9 cellular contexts compared by ENCODE assay signal in the genomic region with DNA sequence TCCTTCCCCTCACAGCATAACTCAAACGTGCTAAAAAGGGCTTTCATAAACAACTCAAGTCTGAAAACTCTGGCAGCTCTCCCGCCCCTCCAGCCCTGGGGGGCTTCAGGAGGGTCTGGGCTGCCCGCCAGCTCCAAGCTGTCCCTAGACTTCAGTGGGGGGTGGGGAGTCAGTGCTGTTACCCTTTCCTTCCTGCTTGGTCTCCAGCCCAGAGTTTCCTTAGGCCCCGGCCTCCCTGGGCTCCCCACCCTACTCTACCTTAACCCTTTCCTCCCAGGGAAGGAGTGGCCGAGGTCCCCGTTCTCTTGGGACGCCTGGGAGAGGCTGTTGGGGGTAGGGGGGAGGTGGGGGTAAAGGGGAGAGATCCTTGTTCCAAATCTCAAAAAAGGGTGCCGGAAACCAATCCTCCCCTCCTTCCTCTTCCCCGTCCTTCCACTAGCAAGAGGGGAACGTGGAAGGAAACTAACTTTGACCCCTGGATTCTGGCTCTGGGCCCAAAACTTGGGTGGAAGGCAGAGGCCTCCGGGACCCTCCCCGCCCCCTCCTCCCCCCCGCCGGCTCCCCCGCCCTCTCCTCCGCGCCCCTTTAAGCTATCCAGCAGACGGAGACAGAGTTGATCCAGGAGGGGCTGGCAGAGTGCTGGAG. TPM values are rescaled to one million over a fixed set of nuclear protein-coding genes. Genes with fewer than 3 reads are reported as not detected.
DNase-seq lines count a peak whose midpoint lies in the region; ATAC-seq, FAIRE-seq and TF ChIP-seq lines count a peak whose summit lies in the region.
"Had no signal": no experiment of that assay in that cellular context is flagged by ENCODE, and none has a peak within 500 bp of the region (broad histone marks: within the 10 kb centered on the region; RNA-seq: fewer than 3 reads in every experiment).

No MANE protein-coding gene starts in this region.

- H3K4me1 Mint-ChIP-seq in stimulated activated effector memory CD8-positive, alpha-beta T cell treated with anti-CD3 and anti-CD28 coated beads, Interleukin-12 subunit alpha, Interleukin-12 subunit beta, amount 100 ng/mL, for 72 hours: peaks cover 11% of the 10 kb centered on the region

- TF ChIP-seq CTCF in mammary epithelial cell (conservative IDR thresholded peaks at IDR 0.05 in 1 of 2, IDR thresholded peaks at IDR 0.05 in 1 of 2; ENCODE audit: extremely low read depth in 1 of 2, insufficient read depth in 1 of 2, low read depth in 1 of 2, low read length in 2 of 2) (no peak), kidney (IDR thresholded peaks at IDR 0.05; ENCODE audit: borderline replicate concordance, extremely low read depth, insufficient read depth) (no peak)

- in situ Hi-C loops in mammary epithelial cell (cut with MboI; ENCODE audit: low sequenced_read_pairs in 2 of 2): no loop called here

- no peak overlapping the region for H3K27ac ChIP-seq in HUES6 (ENCODE audit: low read depth, low read length)
- H3K27ac ChIP-seq in mammary epithelial cell (ENCODE audit: insufficient read depth, low read depth, low read length): no peak overlapping the region
- peak overlapping the region; percentile 40 to 59 for H3K27ac ChIP-seq in kidney (ENCODE audit: low read depth in 2 of 2, low read length in 2 of 2)

- H4K20me1 ChIP-seq in mammary epithelial cell (ENCODE audit: insufficient read depth, low read length): no peaks in the 10 kb centered on the region

- H3K36me3 ChIP-seq in HUES6 (ENCODE audit: control insufficient read depth, insufficient read depth, low read length): no peaks in the 10 kb centered on the region
- H3K36me3 ChIP-seq in mammary epithelial cell (ENCODE audit: insufficient read depth, low read length): no peaks in the 10 kb centered on the region
- H3K36me3 ChIP-seq in kidney (ENCODE audit: control insufficient read depth in 1 of 2, insufficient read depth in 2 of 2, low read length in 2 of 2): no peaks in the 10 kb centered on the region

- BruUV-seq in mammary epithelial cell (replicated peaks; lab: Mats Ljungman, UMichigan): no TSS peak

- CTCF ChIA-PET in mammary epithelial cell (lab: Charles Lee; ENCODE audit: low non-redundant PET): no interaction called here

- dilution Hi-C loops in mammary epithelial cell (cut with HindIII; ENCODE audit: low sequenced_read_pairs): no loop called here

- no peaks in the 10 kb centered on the region for H3K9me3 Mint-ChIP-seq in stimulated activated effector memory CD8-positive, alpha-beta T cell treated with anti-CD3 and anti-CD28 coated beads, Interleukin-12 subunit alpha, Interleukin-12 subunit beta, amount 100 ng/mL, for 72 hours

- H3K4me3 ChIP-seq in HUES6 (ENCODE audit: low read depth, low read length) (peak overlapping the region; percentile 60), mammary epithelial cell (replicated peaks in 1 of 3; ENCODE audit: insufficient read depth in 1 of 3, low read depth in 2 of 3, low read length in 3 of 3) (peak overlapping the region in 1 of 3 experiments; percentile 44), kidney (ENCODE audit: low read length in 2 of 2) (peak overlapping the region in 1 of 2 donors; percentile 67)

- H2AFZ ChIP-seq in mammary epithelial cell (ENCODE audit: low read depth, low read length): peak overlapping the region; percentile 74

- peak overlapping the region; percentile 68 for H3K4me3 Mint-ChIP-seq in stimulated activated effector memory CD8-positive, alpha-beta T cell treated with anti-CD3 and anti-CD28 coated beads, Interleukin-12 subunit alpha, Interleukin-12 subunit beta, amount 100 ng/mL, for 72 hours

- no peak for FAIRE-seq in kidney (lab: Jason Lieb, UNC)
- FAIRE-seq: islet of Langerhans had no signal

- peak overlapping the region; percentile 70 for H3K4me2 ChIP-seq in mammary epithelial cell (ENCODE audit: insufficient read depth, low read depth, low read length)

- no peak for ATAC-seq in stimulated activated effector memory CD8-positive, alpha-beta T cell treated with anti-CD3 and anti-CD28 coated beads, Interleukin-12 subunit alpha, Interleukin-12 subunit beta, amount 100 ng/mL, for 72 hours
- ATAC-seq in HG02571 (IDR thresholded peaks at IDR 0.05; ENCODE audit: unreplicated experiment): no peak

- intact Hi-C loops in mammary epithelial cell (cut with micrococcal nuclease): no loop called here
- intact Hi-C loops in kidney (cut with DNase I): no loop called here

- H3K27me3 ChIP-seq in HUES6 (ENCODE audit: control insufficient read depth, insufficient read depth, low read length) (peaks cover 10% of the 10 kb centered on the region; the same call in 1 of the 2 replicates), mammary epithelial cell (ENCODE audit: insufficient read depth, low read length) (no peaks in the 10 kb centered on the region)

- no peaks in the 10 kb centered on the region for H3K79me2 ChIP-seq in mammary epithelial cell (ENCODE audit: insufficient read depth, low read length)

- H3K9me3 ChIP-seq in HUES6 (ENCODE audit: control insufficient read depth, insufficient read depth, low read depth, low read length) (no peaks in the 10 kb centered on the region), mammary epithelial cell (replicated peaks; ENCODE audit: insufficient read depth, low read length) (no peaks in the 10 kb centered on the region), kidney (ENCODE audit: control insufficient read depth in 1 of 2, low read length in 2 of 2) (no peaks in the 10 kb centered on the region)

- H3K4me1 ChIP-seq in HUES6 (ENCODE audit: control insufficient read depth, insufficient read depth, low read length): peaks cover 30% of the 10 kb centered on the region
- peaks cover 25% of the 10 kb centered on the region for H3K4me1 ChIP-seq in mammary epithelial cell (ENCODE audit: insufficient read depth, low read length)
- H3K4me1 ChIP-seq in kidney (ENCODE audit: control insufficient read depth in 1 of 2, insufficient read depth in 1 of 2, low read depth in 1 of 2, low read length in 2 of 2): peaks cover 13 to 17% of the 10 kb centered on the region in 2 donors

- H3K27ac Mint-ChIP-seq in stimulated activated effector memory CD8-positive, alpha-beta T cell treated with anti-CD3 and anti-CD28 coated beads, Interleukin-12 subunit alpha, Interleukin-12 subunit beta, amount 100 ng/mL, for 72 hours: no peak overlapping the region

- no peaks in the 10 kb centered on the region for H3K36me3 Mint-ChIP-seq in stimulated activated effector memory CD8-positive, alpha-beta T cell treated with anti-CD3 and anti-CD28 coated beads, Interleukin-12 subunit alpha, Interleukin-12 subunit beta, amount 100 ng/mL, for 72 hours

- 35% methylated on average over 4 of the region's 18 CpGs for WGBS in mammary epithelial cell (ENCODE audit: low coverage, missing lambda C conversion rate)

- H3K9ac ChIP-seq in HUES6 (ENCODE audit: low read length) (no peak overlapping the region), mammary epithelial cell (ENCODE audit: insufficient read depth, low read length) (no peak overlapping the region), kidney (ENCODE audit: low read length in 2 of 2) (peak overlapping the region in 1 of 2 donors; percentile 68)

- DNase-seq in mammary epithelial cell (no peak), kidney (peak; percentile 81), NCI-H146 treated with DMSO at 0.1 percent for 48 hours (lab: John Stamatoyannopoulos, UW; ENCODE audit: unreplicated experiment) (no peak), HCEC 1CT (no peak), SHP77 treated with DMSO at 0.1 percent for 48 hours (lab: John Stamatoyannopoulos, UW) (no peak)
- DNase-seq in stimulated activated effector memory CD8-positive, alpha-beta T cell treated with anti-CD3 and anti-CD28 coated beads, Interleukin-12 subunit alpha, Interleukin-12 subunit beta, amount 100 ng/mL, for 72 hours (ENCODE audit: low spot score in 2 of 2): no peak

RNA-seq across cellular contexts. Expression of a gene that starts 0.4 kb away (rescaled TPM):
- 10 to 100 TPM in 1 of 2 donors, 1 to 10 TPM in 1; 2.7 to 15.0 TPM for total RNA-seq in mammary epithelial cell
- polyA plus RNA-seq in mammary epithelial cell: 2.4 TPM
- polyA minus RNA-seq in mammary epithelial cell: 3.9 TPM
- 12.1 TPM for total RNA-seq in kidney
- 4.4 TPM for polyA plus RNA-seq in kidney (ENCODE audit: insufficient read depth, low read depth, low replicate concordance)

RNA-seq across cellular contexts. Expression of a gene that starts 30.4 kb away (rescaled TPM):
- total RNA-seq in mammary epithelial cell (1 to 10 TPM in 1 of 2 donors, not detected in 1; 9.0 TPM), kidney (45.3 TPM)
- polyA plus RNA-seq in mammary epithelial cell (0.12 TPM), kidney (ENCODE audit: insufficient read depth, low read depth, low replicate concordance) (38.9 TPM)
- not detected for polyA minus RNA-seq in mammary epithelial cell

RNA-seq across cellular contexts. Expression of a gene that starts 31.0 kb away (rescaled TPM):
- total RNA-seq in mammary epithelial cell: 1 to 10 TPM; 1.3 to 3.1 TPM
- polyA plus RNA-seq in mammary epithelial cell: 0.78 TPM
- polyA minus RNA-seq in mammary epithelial cell: not detected
- total RNA-seq in kidney: 1.3 TPM
- polyA plus RNA-seq in kidney (ENCODE audit: insufficient read depth, low read depth, low replicate concordance): 2.6 TPM

RNA-seq across cellular contexts. Expression of a gene that starts 31.3 kb away (rescaled TPM):
- total RNA-seq in mammary epithelial cell (10 to 100 TPM; 60.2 to 75.0 TPM), kidney (53.9 TPM)
- polyA plus RNA-seq in mammary epithelial cell (16.7 TPM), kidney (ENCODE audit: insufficient read depth, low read depth, low replicate concordance) (9.7 TPM)
- 34.9 TPM for polyA minus RNA-seq in mammary epithelial cell

RNA-seq across cellular contexts. Expression of a gene that starts 44.2 kb away (rescaled TPM):
- total RNA-seq in mammary epithelial cell: 10 to 100 TPM in 1 of 2 donors, 1 to 10 TPM in 1; 8.8 to 39.1 TPM
- 40.2 TPM for polyA plus RNA-seq in mammary epithelial cell
- polyA minus RNA-seq in mammary epithelial cell: 9.8 TPM
- total RNA-seq in kidney: 62.3 TPM
- 97.8 TPM for polyA plus RNA-seq in kidney (ENCODE audit: insufficient read depth, low read depth, low replicate concordance)

Comparison
In these comparisons a context has a peak if more than half of its experiments do, and no peak if none do; other contexts are left out.
1. H3K27ac ChIP-seq: peak in kidney (2 of 2); none in HUES6 (single experiment) and mammary epithelial cell (single experiment).